ENCODE assay signal across 26 cellular contexts in genomic region chr2:216608525-216608924, GRCh38.
"Had no signal": no experiment of that assay in that cellular context is flagged by ENCODE, and none has a peak within 500 bp of the region (broad histone marks: within the 10 kb centered on the region; RNA-seq: fewer than 3 reads in every experiment).

No MANE protein-coding gene starts in this region.

- H3K9ac ChIP-seq: neural progenitor cell, parathyroid adenoma had no signal

- H3K27ac ChIP-seq: neural progenitor cell, ovary, parathyroid adenoma, psoas muscle, right lobe of liver, sigmoid colon, suprapubic skin, testis, tibial artery, transverse colon, upper lobe of right lung, uterus had no signal

- H3K27me3 ChIP-seq: neural progenitor cell, ovary, right lobe of liver, sigmoid colon, testis, upper lobe of right lung, uterus had no signal

- H3K4me1 ChIP-seq: parathyroid adenoma, psoas muscle, right lobe of liver, sigmoid colon, tibial artery, transverse colon, upper lobe of right lung, uterus had no signal

- FAIRE-seq: small intestine had no signal

- DNase-seq: natural killer cell; occipital lobe; ovary; posterior cingulate gyrus; psoas muscle; right cardiac atrium; right lobe of liver; sigmoid colon; small intestine; stimulated activated CD4-positive, alpha-beta T cell treated with anti-CD3 and anti-CD28 coated beads, Interleukin-15, amount 100 ng/mL, for 24 hours; stimulated activated CD4-positive, alpha-beta T cell treated with anti-CD3 and anti-CD28 coated beads, Interleukin-2, amount 100 ng/mL, for 24 hours; stimulated activated CD4-positive, alpha-beta T cell treated with anti-CD3 and anti-CD28 coated beads, Interleukin-2, amount 100 ng/mL, for 48 hours; stimulated activated CD4-positive, alpha-beta T cell treated with anti-CD3 and anti-CD28 coated beads, Interleukin-4, amount 100 ng/mL, for 24 hours; stimulated activated naive CD4-positive, alpha-beta T cell; stimulated activated naive CD8-positive, alpha-beta T cell treated with anti-CD3 and anti-CD28 coated beads, Interleukin-15, amount 100 ng/mL, for 72 hours; stimulated activated naive CD8-positive, alpha-beta T cell treated with anti-CD3 and anti-CD28 coated beads, Interleukin-15, Interleukin-2, amounts not matched to agents 100 U/mL and 50 U/mL, for 24 hours; substantia nigra; testis; tibial artery; transverse colon; upper lobe of right lung; uterus had no signal

- H3K79me2 ChIP-seq: parathyroid adenoma had no signal

- H3K36me3 ChIP-seq: neural progenitor cell, ovary, right lobe of liver, sigmoid colon, suprapubic skin, tibial artery, transverse colon, upper lobe of right lung, uterus had no signal

- H3K9me3 ChIP-seq: ovary, psoas muscle, right lobe of liver, sigmoid colon, suprapubic skin, testis, tibial artery, transverse colon, upper lobe of right lung, uterus had no signal

- H3K4me3 ChIP-seq: neural progenitor cell, ovary, psoas muscle, right lobe of liver, sigmoid colon, suprapubic skin, testis, tibial artery, transverse colon, upper lobe of right lung, uterus had no signal

- H2AFZ ChIP-seq: neural progenitor cell, parathyroid adenoma had no signal

- ATAC-seq: natural killer cell; psoas muscle; right cardiac atrium; right lobe of liver; stimulated activated memory B cell treated with anti-CD40 and anti-IgM and Interleukin-4, amounts not matched to agents 10 μg/mL and 1 μg/mL and 100 μg/mL, for 72 hours; stimulated activated naive CD8-positive, alpha-beta T cell treated with anti-CD3 and anti-CD28 coated beads, Interleukin-15, amount 100 ng/mL, for 72 hours; stimulated activated naive CD8-positive, alpha-beta T cell treated with anti-CD3 and anti-CD28 coated beads, Interleukin-15, Interleukin-2, amounts not matched to agents 100 U/mL and 50 U/mL, for 24 hours; upper lobe of right lung had no signal

- H3K4me2 ChIP-seq: neural progenitor cell had no signal
